11 cellular contexts compared by ENCODE assay signal in genomic region chrX:96183843-96184242, GRCh38.
DNase-seq lines count a peak whose midpoint lies in the region; ATAC-seq, FAIRE-seq and TF ChIP-seq lines count a peak whose summit lies in the region.
"Had no signal": no experiment of that assay in that cellular context is flagged by ENCODE, and none has a peak within 500 bp of the region (broad histone marks: within the 10 kb centered on the region; RNA-seq: fewer than 3 reads in every experiment).

No MANE protein-coding gene starts in this region.

- no peaks in the 10 kb centered on the region for H4K20me1 ChIP-seq in GM12878 (ENCODE audit: control insufficient read depth, insufficient read depth)

- no peaks in the 10 kb centered on the region for H3K9me3 Mint-ChIP-seq in endothelial cell (ENCODE audit: unreplicated experiment)

- TF ChIP-seq RAD21 in Ishikawa (IDR thresholded peaks at IDR 0.05; ENCODE audit: low read depth) (peak; percentile 29; the same call in 1 of the 2 replicates), GM12878 (IDR thresholded peaks at IDR 0.05; ENCODE audit: insufficient read depth, low read depth, low read length) (0 out of 2 replicates have a peak, but pooled peaks have one; percentile 15)

- H3K36me3 Mint-ChIP-seq in endothelial cell (ENCODE audit: low read depth, unreplicated experiment) = no peaks in the 10 kb centered on the region

- no peak for TF ChIP-seq POLR2A in GM12878 (IDR thresholded peaks at IDR 0.05; ENCODE audit: low read depth, low read length)

- no peaks in the 10 kb centered on the region for H3K4me1 ChIP-seq in GM12878 (ENCODE audit: control insufficient read depth, insufficient read depth, low read length)
- no peaks in the 10 kb centered on the region for H3K4me1 ChIP-seq in lower lobe of right lung
- H3K4me1 ChIP-seq: SJCRH30 had no signal

- no peaks in the 10 kb centered on the region for H3K9me3 ChIP-seq in GM12878 (replicated peaks; ENCODE audit: control insufficient read depth, insufficient read depth, low read length)
- no peaks in the 10 kb centered on the region for H3K9me3 ChIP-seq in lower lobe of right lung
- H3K9me3 ChIP-seq: SJCRH30 had no signal

- H3K4me2 ChIP-seq in GM12878 (ENCODE audit: control insufficient read depth, insufficient read depth) = no peak overlapping the region

- DNase-seq in AG09319 (ENCODE audit: extremely low read depth, low read depth) = no peak
- DNase-seq in GM12878 (ENCODE audit: low read depth, low spot score) = no peak
- DNase-seq in lower lobe of right lung = no peak
- DNase-seq in kidney glomerular epithelial cell (lab: John Stamatoyannopoulos, UW) = no peak
- DNase-seq in endothelial cell (ENCODE audit: low spot score) = no peak
- DNase-seq: Calu3, hypothalamus had no signal

- H3K27ac Mint-ChIP-seq in endothelial cell (ENCODE audit: unreplicated experiment) = no peak overlapping the region

- no peak overlapping the region for H3K4me3 ChIP-seq in GM12878
- no peak overlapping the region for H3K4me3 ChIP-seq in lower lobe of right lung
- H3K4me3 ChIP-seq: SJCRH30 had no signal

- H3K36me3 ChIP-seq in GM12878 (ENCODE audit: control insufficient read depth in 2 of 2, insufficient read depth in 2 of 2, low read length in 1 of 2) = no peaks in the 10 kb centered on the region
- H3K36me3 ChIP-seq in lower lobe of right lung = no peaks in the 10 kb centered on the region
- H3K36me3 ChIP-seq: SJCRH30 had no signal

- no peak for FAIRE-seq in GM12878 (lab: Jason Lieb, UNC)

- 13% methylated on average over 3 of the region's 3 CpGs for WGBS in GM12878 (ENCODE audit: insufficient coverage, insufficient replicate concordance, low lambda C conversion rate, missing lambda C conversion rate)

- peak; percentile 43 for TF ChIP-seq CTCF in AG09319 (IDR thresholded peaks at IDR 0.05; ENCODE audit: low read depth, low read length)
- TF ChIP-seq CTCF in GM12878 (IDR thresholded peaks at IDR 0.05 in 2 of 3, conservative IDR thresholded peaks at IDR 0.05 in 1 of 3; ENCODE audit: control insufficient read depth in 2 of 3, extremely low read depth in 1 of 3, insufficient read depth in 1 of 3, low read depth in 3 of 3, low read length in 3 of 3) = peak in 1 of 3 experiments; percentile 16; a peak in 2 of 6 replicates
- peak; percentile 6 for TF ChIP-seq CTCF in lower lobe of right lung (IDR thresholded peaks at IDR 0.05)
- no peak for TF ChIP-seq CTCF in endothelial cell (IDR thresholded peaks at IDR 0.05; ENCODE audit: unreplicated experiment)

- peaks cover 5% of the 10 kb centered on the region for H3K4me1 Mint-ChIP-seq in endothelial cell (ENCODE audit: unreplicated experiment)

- in situ Hi-C loops in GM12878 (cut with MboI) = no loop called here

- no peak overlapping the region for H2AFZ ChIP-seq in GM12878 (ENCODE audit: control insufficient read depth, low read depth, low read length)

- H3K79me2 ChIP-seq in GM12878 (ENCODE audit: control insufficient read depth, insufficient read depth, low read length) = no peaks in the 10 kb centered on the region

- no peak overlapping the region for H3K4me3 Mint-ChIP-seq in endothelial cell (ENCODE audit: unreplicated experiment)

- SMC1A ChIA-PET in GM12878 (lab: Charles Lee; ENCODE audit: uncharacterized antibody, unreplicated experiment) = no interaction called here

- H3K27me3 ChIP-seq in GM12878 (replicated peaks in 1 of 2; ENCODE audit: control insufficient read depth in 2 of 2, insufficient read depth in 2 of 2, low read length in 1 of 2) (no peaks in the 10 kb centered on the region), lower lobe of right lung (ENCODE audit: low read depth) (no peaks in the 10 kb centered on the region)
- H3K27me3 ChIP-seq: SJCRH30 had no signal

- no TSS peak for BruUV-seq in GM12878 (replicated peaks; lab: Mats Ljungman, UMichigan)

- no peak overlapping the region for H3K27ac ChIP-seq in GM12878 (ENCODE audit: control insufficient read depth, insufficient read depth)
- no peak overlapping the region for H3K27ac ChIP-seq in lower lobe of right lung
- H3K27ac ChIP-seq: SJCRH30 had no signal

- ATAC-seq in GM12878 (no peak), lower lobe of right lung (no peak), GM21619 (IDR thresholded peaks at IDR 0.05; ENCODE audit: unreplicated experiment) (no peak), HG03108 (IDR thresholded peaks at IDR 0.05; ENCODE audit: unreplicated experiment) (no peak)

- RAD21 ChIA-PET in GM12878 (lab: Charles Lee; ENCODE audit: unreplicated experiment) = no interaction called here

- no peaks in the 10 kb centered on the region for H3K27me3 Mint-ChIP-seq in endothelial cell (ENCODE audit: unreplicated experiment)

- no peak for TF ChIP-seq EP300 in Ishikawa (IDR thresholded peaks at IDR 0.05; ENCODE audit: borderline replicate concordance)
- no peak for TF ChIP-seq EP300 in GM12878 (IDR thresholded peaks at IDR 0.05; ENCODE audit: borderline replicate concordance in 1 of 2, control insufficient read depth in 1 of 2, low read depth in 2 of 2, low read length in 2 of 2)

- intact Hi-C loops in GM12878 (cut with micrococcal nuclease; ENCODE audit: unreplicated experiment) = no loop called here
- intact Hi-C loops in lower lobe of right lung (cut with DNase I) = no loop called here

- CTCF ChIA-PET in GM12878 (lab: Yijun Ruan, JAX) = no interaction called here

- no peak overlapping the region for H3K9ac ChIP-seq in GM12878 (ENCODE audit: control insufficient read depth, insufficient read depth, low read length)

- POLR2A ChIA-PET in GM12878 (lab: Charles Lee) = no interaction called here

TF ChIP-seq in Ishikawa, 13 proteins besides CTCF, POLR2A, EP300 and RAD21 (continues in another document):
- no peak for TF ChIP-seq EGR1 (IDR thresholded peaks at IDR 0.05)
- no peak for TF ChIP-seq TCF12 (IDR thresholded peaks at IDR 0.05; ENCODE audit: low read depth)
- TF ChIP-seq NFIC (IDR thresholded peaks at IDR 0.05) = no peak
- no peak for TF ChIP-seq MAX (IDR thresholded peaks at IDR 0.05)
- no peak for TF ChIP-seq TAF1 (IDR thresholded peaks at IDR 0.05; ENCODE audit: low read depth)
- TF ChIP-seq CREB1 (IDR thresholded peaks at IDR 0.05; ENCODE audit: low read depth) = no peak
- no peak for TF ChIP-seq FOXM1 (IDR thresholded peaks at IDR 0.05; ENCODE audit: borderline replicate concordance, low read depth)
- TF ChIP-seq TEAD4 (IDR thresholded peaks at IDR 0.05) = no peak
- no peak for TF ChIP-seq YY1 (IDR thresholded peaks at IDR 0.05; ENCODE audit: low read depth)

TF ChIP-seq in GM12878, 131 proteins besides CTCF, POLR2A, EP300 and RAD21 (continues in another document):
- TF ChIP-seq TCF7 (IDR thresholded peaks at IDR 0.05; ENCODE audit: borderline replicate concordance) (no peak), ATF3 (IDR thresholded peaks at IDR 0.05; ENCODE audit: borderline replicate concordance, extremely low read depth, low read depth, low read length) (no peak), TCF12 (IDR thresholded peaks at IDR 0.05; ENCODE audit: low read depth, low read length) (no peak), NR2F1 (conservative IDR thresholded peaks at IDR 0.05) (no peak), CREM (IDR thresholded peaks at IDR 0.05; ENCODE audit: low read depth) (no peak), ZBTB33 (IDR thresholded peaks at IDR 0.05) (no peak), KDM1A (IDR thresholded peaks at IDR 0.05; ENCODE audit: borderline replicate concordance) (no peak), TARDBP (IDR thresholded peaks at IDR 0.05; ENCODE audit: borderline replicate concordance) (no peak), MAX (IDR thresholded peaks at IDR 0.05; ENCODE audit: low read depth, low read length) (no peak), MYC (IDR thresholded peaks at IDR 0.05; ENCODE audit: insufficient read depth, insufficient read length, insufficient replicate concordance, low read length, severe bottlenecking) (no peak), HCFC1 (IDR thresholded peaks at IDR 0.05; ENCODE audit: low read length) (no peak)
